Comparison of ENCODE assay signal across 8 cellular contexts in genomic region chr1:30379684-30380624, GRCh38.
DNase-seq lines count a peak whose midpoint lies in the region; FAIRE-seq and TF ChIP-seq lines count a peak whose summit lies in the region.

No MANE protein-coding gene starts in this region.

- peak; percentile 92 for DNase-seq in AG08395 (ENCODE audit: low spot score)
- peak; percentile 74 for DNase-seq in GM12892 (ENCODE audit: insufficient read length)
- peak; percentile 42 for DNase-seq in NCI-H2081 treated with DMSO at 0.1 percent for 48 hours (lab: John Stamatoyannopoulos, UW)
- DNase-seq in UCSD-AML1 (lab: John Stamatoyannopoulos, UW; ENCODE audit: unreplicated experiment) = peak; percentile 63
- peak; percentile 86 for DNase-seq in cerebellar cortex (ENCODE audit: low spot score)
- DNase-seq in islet precursor cell = peak; percentile 83
- DNase-seq in stimulated activated CD4-positive, alpha-beta T cell treated with anti-CD3 and anti-CD28 coated beads, Interleukin-15, amount 100 ng/mL, for 24 hours = peak; percentile 53
- DNase-seq in NCI-H774 (lab: John Stamatoyannopoulos, UW) = no peak

- TF ChIP-seq POLR2A in GM12892 (IDR thresholded peaks at IDR 0.05; ENCODE audit: low read depth, low read length) = no peak

- peak; percentile 50 for FAIRE-seq in GM12892 (lab: Jason Lieb, UNC)
